Comparison of ENCODE assay signal across 10 cellular contexts in genomic region chr12:14955876-14956811, GRCh38. TPM values are rescaled to one million over a fixed set of nuclear protein-coding genes. Genes with fewer than 3 reads are reported as not detected.
DNase-seq lines count a peak whose midpoint lies in the region; ATAC-seq, FAIRE-seq and TF ChIP-seq lines count a peak whose summit lies in the region.
"Had no signal": no experiment of that assay in that cellular context is flagged by ENCODE, and none has a peak within 500 bp of the region (broad histone marks: within the 10 kb centered on the region; RNA-seq: fewer than 3 reads in every experiment).

No MANE protein-coding gene starts in this region.

- no peak overlapping the region for H2BK15ac ChIP-seq in neuronal stem cell (ENCODE audit: low read length)

- no peak overlapping the region for H4K91ac ChIP-seq in neuronal stem cell (ENCODE audit: low read depth, low read length, poor library complexity)

- H3K27me3 ChIP-seq in SU-DHL-6 (ENCODE audit: low read length) (no peaks in the 10 kb centered on the region), neuronal stem cell (ENCODE audit: control insufficient read depth in 3 of 3, insufficient read depth in 3 of 3, low read depth in 1 of 3, low read length in 3 of 3) (no peaks in the 10 kb centered on the region)
- H3K27me3 ChIP-seq in naive thymus-derived CD4-positive, alpha-beta T cell (ENCODE audit: control insufficient read depth in 2 of 2, insufficient read depth in 2 of 2, low read length in 2 of 2): no peaks in the 10 kb centered on the region
- H3K27me3 ChIP-seq: SJSA1 had no signal

- H3K4me1 ChIP-seq in naive thymus-derived CD4-positive, alpha-beta T cell (ENCODE audit: control insufficient read depth in 2 of 2, insufficient read depth in 2 of 2, low read length in 2 of 2): peaks cover 42 to 66% of the 10 kb centered on the region in 2 donors
- peaks cover 0 to under 1% of the 10 kb centered on the region in 2 donors for H3K4me1 ChIP-seq in neuronal stem cell (ENCODE audit: control insufficient read depth in 2 of 2, insufficient read depth in 1 of 2, low read depth in 1 of 2, low read length in 2 of 2)

- H3K4me3 ChIP-seq in SU-DHL-6 (ENCODE audit: insufficient read depth, low read length, poor library complexity, severe bottlenecking) (peak overlapping the region; percentile 36), neuronal stem cell (ENCODE audit: low read length in 2 of 2) (no peak overlapping the region)
- H3K4me3 ChIP-seq in naive thymus-derived CD4-positive, alpha-beta T cell (ENCODE audit: low read length): peak overlapping the region; percentile 84
- H3K4me3 ChIP-seq: SJSA1 had no signal

- WGBS in neuronal stem cell (ENCODE audit: extremely low coverage in 2 of 2, insufficient read length in 2 of 2, insufficient replicate concordance in 1 of 2), 2 donors: no CpG with 5 or more reads among the region's 9 CpGs

- no peak for DNase-seq in activated CD4-positive, CD25-positive, alpha-beta regulatory T cell treated with anti-CD3 and anti-CD28 coated beads, Interleukin-2, amount 50 U/mL, for 72 hours
- peak in 2 of 9 donors; percentile 30 to 49 for DNase-seq in naive thymus-derived CD4-positive, alpha-beta T cell
- no peak for DNase-seq in neuronal stem cell (ENCODE audit: low spot score)
- DNase-seq in frontal cortex (ENCODE audit: low spot score in 2 of 2): no peak
- DNase-seq in cerebellar cortex (ENCODE audit: low spot score): no peak

- intact Hi-C loops in naive thymus-derived CD4-positive, alpha-beta T cell (cut with micrococcal nuclease): loop anchor here in 1 of 2 donors (5.0 kb wide), 1 partner anchor 96 kb away; no protein-coding TSS in a partner anchor

- CTCF ChIA-PET in naive thymus-derived CD4-positive, alpha-beta T cell (lab: Charles Lee): interaction anchor here (2.8 kb wide), 1 partner anchor 39 kb away, joined by 11 read pairs; no protein-coding TSS in a partner anchor

- H3K4me1 Mint-ChIP-seq in naive thymus-derived CD4-positive, alpha-beta T cell: peaks cover 47 to 72% (median 64%) of the 10 kb centered on the region in 7 donors

- no peak overlapping the region for H2AFZ ChIP-seq in SU-DHL-6 (ENCODE audit: low read depth, low read length, severe bottlenecking)
- no peak overlapping the region for H2AFZ ChIP-seq in neuronal stem cell (ENCODE audit: low read length)

- H2AK5ac ChIP-seq in neuronal stem cell (ENCODE audit: low read depth, low read length): no peak overlapping the region

- no peak overlapping the region for H4K8ac ChIP-seq in neuronal stem cell (ENCODE audit: low read depth, low read length)

- peak overlapping the region; percentile 88 to 100 (median 97) for H3K4me3 Mint-ChIP-seq in naive thymus-derived CD4-positive, alpha-beta T cell

- no peak overlapping the region for H3K14ac ChIP-seq in neuronal stem cell (ENCODE audit: low read length)

- H3K9me3 ChIP-seq in SU-DHL-6 (ENCODE audit: insufficient read depth, low read length): no peaks in the 10 kb centered on the region
- no peaks in the 10 kb centered on the region for H3K9me3 ChIP-seq in naive thymus-derived CD4-positive, alpha-beta T cell (ENCODE audit: control insufficient read depth in 2 of 3, low read length in 3 of 3)
- H3K9me3 ChIP-seq in neuronal stem cell (replicated peaks in 1 of 2; ENCODE audit: control insufficient read depth in 2 of 2, insufficient read depth in 1 of 2, low read depth in 1 of 2, low read length in 2 of 2): no peaks in the 10 kb centered on the region
- H3K9me3 ChIP-seq: SJSA1 had no signal

- no peak overlapping the region for H3K23ac ChIP-seq in neuronal stem cell (ENCODE audit: low read depth, low read length, poor library complexity)

- peak overlapping the region; percentile 83 to 98 (median 96) for H3K27ac Mint-ChIP-seq in naive thymus-derived CD4-positive, alpha-beta T cell

- peaks cover 28% of the 10 kb centered on the region for H4K20me1 ChIP-seq in SU-DHL-6 (ENCODE audit: low read depth, low read length)

- H3K79me1 ChIP-seq in neuronal stem cell (ENCODE audit: low read depth, low read length): no peaks in the 10 kb centered on the region

- H2BK12ac ChIP-seq in neuronal stem cell (ENCODE audit: low read length): no peak overlapping the region

- no peak for FAIRE-seq in frontal cortex (lab: Jason Lieb, UNC)
- FAIRE-seq: A204.1 had no signal

- no peak overlapping the region for H2BK120ac ChIP-seq in neuronal stem cell (ENCODE audit: low read depth, low read length)

- H3K18ac ChIP-seq in neuronal stem cell (ENCODE audit: low read length): no peak overlapping the region

- no peaks in the 10 kb centered on the region for H3K36me3 ChIP-seq in SU-DHL-6 (ENCODE audit: low read length)
- H3K36me3 ChIP-seq in naive thymus-derived CD4-positive, alpha-beta T cell (ENCODE audit: control insufficient read depth in 2 of 3, insufficient read depth in 3 of 3, low read length in 3 of 3): peaks cover 4 to 22% (median 8%) of the 10 kb centered on the region in 3 experiments
- H3K36me3 ChIP-seq in neuronal stem cell (replicated peaks in 1 of 2; ENCODE audit: control insufficient read depth in 2 of 2, insufficient read depth in 2 of 2, low read length in 2 of 2): no peaks in the 10 kb centered on the region
- H3K36me3 ChIP-seq: SJSA1 had no signal

- H3K9me2 ChIP-seq in SU-DHL-6 (replicated peaks; ENCODE audit: insufficient read depth, low read length): no peaks in the 10 kb centered on the region

- H3K4me2 ChIP-seq in SU-DHL-6 (ENCODE audit: low read depth, low read length, poor library complexity, severe bottlenecking) (peak overlapping the region; percentile 98), neuronal stem cell (ENCODE audit: insufficient read depth, low read length, poor library complexity, severe bottlenecking) (no peak overlapping the region)

- no peak overlapping the region for H2BK5ac ChIP-seq in neuronal stem cell (ENCODE audit: low read length)

- no peak for TF ChIP-seq CTCF in SU-DHL-6 (IDR thresholded peaks at IDR 0.05; ENCODE audit: insufficient read depth, low read length, poor library complexity, severe bottlenecking)

- no peaks in the 10 kb centered on the region for H3K27me3 Mint-ChIP-seq in naive thymus-derived CD4-positive, alpha-beta T cell

- POLR2A ChIA-PET in naive thymus-derived CD4-positive, alpha-beta T cell (lab: Charles Lee): interaction anchor here (0.9 to 7.0 kb wide), 10 partner anchors 9 to 186 kb away, joined by 3 to 115 read pairs (median 7); partner anchors contain the start of genes C12orf60, ERP27 and WBP11

- H3K79me2 ChIP-seq in SU-DHL-6 (ENCODE audit: insufficient read depth, low read length): peaks cover 100% of the 10 kb centered on the region

- ATAC-seq in activated CD4-positive, CD25-positive, alpha-beta regulatory T cell treated with anti-CD3 and anti-CD28 coated beads, Interleukin-2, amount 50 U/mL, for 24 hours: peak; percentile 16 to 22
- peak; percentile 12 for ATAC-seq in HG02973 (IDR thresholded peaks at IDR 0.05; ENCODE audit: unreplicated experiment)
- no peak for ATAC-seq in naive thymus-derived CD4-positive, alpha-beta T cell

- peak overlapping the region; percentile 86 for H3K9ac ChIP-seq in SU-DHL-6 (ENCODE audit: low read length)
- H3K9ac ChIP-seq in neuronal stem cell (ENCODE audit: low read depth, low read length, poor library complexity): no peak overlapping the region

- H3F3A ChIP-seq in SU-DHL-6 (ENCODE audit: insufficient read depth): peaks cover 81% of the 10 kb centered on the region

- no peak overlapping the region for H3K4ac ChIP-seq in neuronal stem cell (ENCODE audit: low read length)

- H3K27ac ChIP-seq in SU-DHL-6 (ENCODE audit: low read depth, low read length) (peak overlapping the region; percentile 96), neuronal stem cell (replicated peaks; ENCODE audit: low read length) (no peak overlapping the region)
- peak overlapping the region; percentile 96 for H3K27ac ChIP-seq in naive thymus-derived CD4-positive, alpha-beta T cell (ENCODE audit: low read depth, low read length)
- H3K27ac ChIP-seq: SJSA1 had no signal

- peaks cover 10 to 59% (median 51%) of the 10 kb centered on the region in 5 donors for H3K36me3 Mint-ChIP-seq in naive thymus-derived CD4-positive, alpha-beta T cell

- H3K9me3 Mint-ChIP-seq in naive thymus-derived CD4-positive, alpha-beta T cell: peaks cover 0 to 5% (median 0%) of the 10 kb centered on the region in 11 donors

RNA-seq across cellular contexts. Expression of gene ARHGDIB, which starts 5.3 kb away (rescaled TPM):
- total RNA-seq in naive thymus-derived CD4-positive, alpha-beta T cell: 1,000 to 10,000 TPM in 1 of 5 experiments, 100 to 1,000 TPM in 4; 776 to 1,263 (median 833) TPM
- polyA plus RNA-seq in naive thymus-derived CD4-positive, alpha-beta T cell: 1,000 to 10,000 TPM; 3,273 to 3,336 TPM
- 1.2 TPM for polyA plus RNA-seq in neuronal stem cell (2013, experiment 1 of 2)
- 1.00 TPM for polyA plus RNA-seq in neuronal stem cell (2013, experiment 2 of 2)
- total RNA-seq in frontal cortex: 11.8 TPM

RNA-seq across cellular contexts. Expression of gene PDE6H, which starts 16.7 kb away (rescaled TPM):
- 1 to 10 TPM in 1 of 5 experiments, not detected in 4; 2.7 TPM for total RNA-seq in naive thymus-derived CD4-positive, alpha-beta T cell
- polyA plus RNA-seq in naive thymus-derived CD4-positive, alpha-beta T cell: not detected
- not detected for polyA plus RNA-seq in neuronal stem cell (2013, experiment 1 of 2)
- polyA plus RNA-seq in neuronal stem cell (2013, experiment 2 of 2): not detected
- not detected for total RNA-seq in frontal cortex
- total RNA-seq: SJSA1 had no signal

RNA-seq across cellular contexts. Expression of gene ERP27, which starts 17.8 kb away (rescaled TPM):
- 10 to 100 TPM; 12.6 to 20.3 (median 19.1) TPM for total RNA-seq in naive thymus-derived CD4-positive, alpha-beta T cell
- polyA plus RNA-seq in naive thymus-derived CD4-positive, alpha-beta T cell: 1 to 10 TPM; 5.6 to 5.8 TPM
- 0.01 TPM for polyA plus RNA-seq in neuronal stem cell (2013, experiment 1 of 2)
- not detected for polyA plus RNA-seq in neuronal stem cell (2013, experiment 2 of 2)
- total RNA-seq in frontal cortex: not detected
- total RNA-seq: SJSA1 had no signal

Comparison
In these comparisons a context has a peak if more than half of its experiments do, and no peak if none do; other contexts are left out.
1. H3K4me3 ChIP-seq: peak in SU-DHL-6 (single experiment) and naive thymus-derived CD4-positive, alpha-beta T cell (single experiment); none in neuronal stem cell (0 of 2).
2. RNA of gene ARHGDIB, which starts 5.3 kb away (total RNA-seq): 776 to 1,263 TPM in naive thymus-derived CD4-positive, alpha-beta T cell; 11.8 TPM in frontal cortex (single experiment); every median in the first group is over 10 times any median in the second.
3. RNA of gene ERP27, which starts 17.8 kb away (total RNA-seq): 12.6 to 20.3 TPM in naive thymus-derived CD4-positive, alpha-beta T cell; not detected in frontal cortex (single experiment); every median in the first group is over 10 times any median in the second.